In the genomic region with DNA sequence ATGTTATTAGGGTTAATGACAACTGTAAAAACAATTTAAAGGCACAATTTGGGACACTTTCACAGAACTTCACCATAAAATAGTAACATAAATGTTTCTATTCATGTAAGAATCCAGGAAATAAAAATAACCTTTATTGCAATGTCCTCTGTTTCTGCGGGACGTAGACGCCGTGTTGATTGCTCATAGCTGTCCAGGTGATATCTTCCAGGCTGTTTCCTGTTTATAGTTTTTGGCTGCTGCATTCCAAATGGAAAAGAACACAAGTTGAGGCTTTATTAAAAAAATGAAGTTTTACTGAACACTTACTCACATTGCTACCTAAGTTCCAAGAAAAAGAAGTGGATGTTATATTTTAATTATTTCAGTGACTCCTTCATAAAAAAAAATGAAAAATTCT, we compare ENCODE assay signal across 26 cellular contexts. TPM values are rescaled to one million over a fixed set of nuclear protein-coding genes. Genes with fewer than 3 reads are reported as not detected.
A peak's percentile ranks its signal among the peaks of the same experiment; 100 is the strongest.
DNase-seq lines count a peak whose midpoint lies in the region; ATAC-seq and TF ChIP-seq lines count a peak whose summit lies in the region.
"Had no signal": no experiment of that assay in that cellular context is flagged by ENCODE, and none has a peak within 500 bp of the region (broad histone marks: within the 10 kb centered on the region; RNA-seq: fewer than 3 reads in every experiment).

No MANE protein-coding gene starts in this region.

- H3K36me3 ChIP-seq in heart right ventricle (peaks cover 0 to 28% (median 0%) of the 10 kb centered on the region in 9 donors), muscle layer of colon (ENCODE audit: insufficient read depth, low read length) (no peaks in the 10 kb centered on the region), gastrocnemius medialis (peaks cover 0 to 10% of the 10 kb centered on the region in 2 donors)
- H3K36me3 ChIP-seq: BLaER1 treated with 17β-estradiol and CSF1 and Interleukin-3, amounts not matched to agents 10 nM and 100 nM; SJSA1 had no signal

- no peak overlapping the region for H3K4me3 ChIP-seq in fibroblast of pulmonary artery (replicated peaks; ENCODE audit: low read depth, low read length)
- H3K4me3 ChIP-seq in heart right ventricle: no peak overlapping the region
- H3K4me3 ChIP-seq in muscle layer of colon (ENCODE audit: low read depth in 1 of 2, low read length in 2 of 2): no peak overlapping the region
- no peak overlapping the region for H3K4me3 ChIP-seq in gastrocnemius medialis
- H3K4me3 ChIP-seq: A549; BLaER1 treated with 17β-estradiol and CSF1 and Interleukin-3, amounts not matched to agents 10 nM and 100 nM; GM23248; SJSA1 had no signal

- no peaks in the 10 kb centered on the region for H3K4me1 Mint-ChIP-seq in chondrocyte (ENCODE audit: low read depth)

- H3K9me3 Mint-ChIP-seq in chondrocyte (ENCODE audit: low read depth): peaks cover 8% of the 10 kb centered on the region
- H3K9me3 Mint-ChIP-seq: CD4-positive, alpha-beta T cell had no signal

- no peak overlapping the region for H3K9ac ChIP-seq in muscle layer of colon (ENCODE audit: low read length)
- H3K9ac ChIP-seq: BLaER1 treated with 17β-estradiol and CSF1 and Interleukin-3, amounts not matched to agents 10 nM and 100 nM; GM23248 had no signal

- peaks cover 17% of the 10 kb centered on the region for H3K27me3 Mint-ChIP-seq in chondrocyte (ENCODE audit: low read depth)

- no peak overlapping the region for H3K4me3 Mint-ChIP-seq in chondrocyte (ENCODE audit: unreplicated experiment)
- H3K4me3 Mint-ChIP-seq: CD4-positive, alpha-beta T cell had no signal

- H3K9me3 ChIP-seq in heart right ventricle (no peaks in the 10 kb centered on the region), muscle layer of colon (ENCODE audit: low read length) (no peaks in the 10 kb centered on the region), gastrocnemius medialis (no peaks in the 10 kb centered on the region)
- H3K9me3 ChIP-seq: A549; BLaER1 treated with 17β-estradiol and CSF1 and Interleukin-3, amounts not matched to agents 10 nM and 100 nM; SJSA1 had no signal

- no peak for TF ChIP-seq POLR2A in gastrocnemius medialis (IDR thresholded peaks at IDR 0.05)

- WGBS in heart right ventricle, 2 donors: 19 to 21% methylated on average over 4 of the region's 4 CpGs

- H3K4me1 ChIP-seq in heart right ventricle (peaks cover 5 to 64% (median 33%) of the 10 kb centered on the region in 9 donors), muscle layer of colon (ENCODE audit: insufficient read depth, low read length) (peaks cover 13% of the 10 kb centered on the region), gastrocnemius medialis (peaks cover 46% of the 10 kb centered on the region in 2 donors)
- H3K4me1 ChIP-seq: A549; BLaER1 treated with 17β-estradiol and CSF1 and Interleukin-3, amounts not matched to agents 10 nM and 100 nM; SJSA1 had no signal

- intact Hi-C loops in heart right ventricle (cut with DNase I) (loop anchor here in 1 of 10 donors (2.0 kb wide), 1 partner anchor 108 kb away; the partner anchor contains the start of gene KCNJ8), gastrocnemius medialis (cut with DNase I; ENCODE audit: low total_unique reads) (loop anchor here (2.0 to 5.0 kb wide), 2 partner anchors 56 to 60 kb away; partner anchors contain the start of gene ABCC9)

- TF ChIP-seq CTCF in fibroblast of pulmonary artery (IDR thresholded peaks at IDR 0.05; ENCODE audit: low read length, missing control alignments): no peak
- no peak for TF ChIP-seq CTCF in heart right ventricle (IDR thresholded peaks at IDR 0.05)
- no peak for TF ChIP-seq CTCF in gastrocnemius medialis (IDR thresholded peaks at IDR 0.05 in 4 of 5, conservative IDR thresholded peaks at IDR 0.05 in 1 of 5)
- no peak for TF ChIP-seq CTCF in chondrocyte (IDR thresholded peaks at IDR 0.05)

- ATAC-seq in heart right ventricle (peak in 4 of 8 donors; percentile 28 to 45 (median 36)), gastrocnemius medialis (no peak)
- ATAC-seq: A549, PC-3 had no signal

- DNase-seq in fibroblast of pulmonary artery (ENCODE audit: low read depth) (peak; percentile 13), heart right ventricle (no peak), gastrocnemius medialis (no peak), NCI-H2171 treated with DMSO at 0.1 percent for 48 hours (lab: John Stamatoyannopoulos, UW) (no peak), chondrocyte (ENCODE audit: low spot score) (no peak), inferior parietal cortex (ENCODE audit: extremely low spot score) (no peak), SKM-1 (lab: John Stamatoyannopoulos, UW; ENCODE audit: unreplicated experiment) (no peak)
- DNase-seq: AML-193; CD4-positive, alpha-beta T cell; COR-L47; DMS53; GM23248; H7; KBM-7; MV-4-11; NCI-H1436 treated with DMSO at 0.1 percent for 48 hours; NCI-H2029; NCI-H446 treated with DMSO at 0.1 percent for 48 hours; NCI-H526; NK-92 treated with Interleukin-12 subunit alpha and Interleukin-12 subunit beta, amount 100 ng/mL, for 24 hours; PC-3 had no signal

- in situ Hi-C loops in gastrocnemius medialis (cut with MboI; ENCODE audit: low sequenced_read_pairs in 4 of 4): no loop called here

- no peaks in the 10 kb centered on the region for H3K36me3 Mint-ChIP-seq in chondrocyte (ENCODE audit: low read depth)

- peak overlapping the region; percentile 59 to 83 (median 77) for H3K27ac ChIP-seq in heart right ventricle
- H3K27ac ChIP-seq in muscle layer of colon (ENCODE audit: low read depth, low read length): peak overlapping the region; percentile 4
- H3K27ac ChIP-seq in gastrocnemius medialis: peak overlapping the region; percentile 79 to 82 (median 81)
- H3K27ac ChIP-seq: A549; BLaER1 treated with 17β-estradiol and CSF1 and Interleukin-3, amounts not matched to agents 10 nM and 100 nM; GM23248; SJSA1 had no signal

- no peak overlapping the region for H3K27ac Mint-ChIP-seq in chondrocyte (ENCODE audit: unreplicated experiment)
- H3K27ac Mint-ChIP-seq: CD4-positive, alpha-beta T cell had no signal

- H3K27me3 ChIP-seq in heart right ventricle (no peaks in the 10 kb centered on the region), muscle layer of colon (ENCODE audit: control insufficient read depth in 1 of 2, insufficient read depth in 2 of 2, low read length in 2 of 2) (no peaks in the 10 kb centered on the region), gastrocnemius medialis (no peaks in the 10 kb centered on the region)
- H3K27me3 ChIP-seq: BLaER1 treated with 17β-estradiol and CSF1 and Interleukin-3, amounts not matched to agents 10 nM and 100 nM; SJSA1 had no signal

RNA-seq across cellular contexts. Expression of gene ABCC9, which starts 58.6 kb away (rescaled TPM):
- total RNA-seq in heart right ventricle: 100 to 1,000 TPM in 6 of 10 donors, 10 to 100 TPM in 4; 64.3 to 128 (median 104) TPM
- polyA plus RNA-seq in heart right ventricle: 10 to 100 TPM in 1 of 2 donors, 1 to 10 TPM in 1; 8.7 to 21.1 TPM
- 100 to 1,000 TPM in 3 of 4 donors, 10 to 100 TPM in 1; 76.1 to 140 (median 118) TPM for total RNA-seq in gastrocnemius medialis
- total RNA-seq in chondrocyte: 0.15 to 2.7 TPM (median 1.8 TPM) in 3 replicates
- total RNA-seq: CD4-positive, alpha-beta T cell; G401; H7 had no signal

Comparison
In these comparisons a context has a peak if more than half of its experiments do, and no peak if none do; other contexts are left out.
1. H3K27ac ChIP-seq: peak in every context shown above with its lines; median percentile 81 in gastrocnemius medialis; 77 in heart right ventricle; 4 in muscle layer of colon.
2. RNA of gene ABCC9, which starts 58.6 kb away (total RNA-seq): 76.1 to 140 TPM in gastrocnemius medialis and 64.3 to 128 TPM in heart right ventricle; 0.15 to 2.7 TPM in chondrocyte; every median in the first group is over 10 times any median in the second.